In the genomic region with DNA sequence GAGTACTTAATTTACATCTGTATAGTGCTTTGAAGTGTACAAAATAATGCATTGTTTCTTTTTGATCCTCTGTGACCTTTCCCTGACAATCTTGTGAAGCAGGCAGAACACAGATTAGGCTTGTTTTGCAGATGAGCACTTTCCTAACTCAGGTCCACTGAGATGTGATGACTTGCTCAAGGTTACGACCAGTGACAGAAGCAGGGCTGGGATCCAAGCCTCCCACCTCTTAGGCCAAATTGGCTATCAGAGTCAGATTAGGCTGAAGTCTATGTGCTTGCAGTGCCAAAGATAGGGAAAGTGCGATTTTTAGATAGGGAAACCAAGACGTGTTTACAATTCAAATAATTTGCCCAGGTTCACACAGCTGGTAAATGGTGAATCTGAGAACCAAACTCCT, we compare ENCODE assay signal across 21 cellular contexts.
"Had no signal": no experiment of that assay in that cellular context is flagged by ENCODE, and none has a peak within 500 bp of the region (broad histone marks: within the 10 kb centered on the region; RNA-seq: fewer than 3 reads in every experiment).

No MANE protein-coding gene starts in this region.

- DNase-seq: Karpas-422, KG1, MG63, NCI-H1092, NCI-H1105 treated with DMSO at 0.1 percent for 48 hours, NCI-H1417 treated with DMSO at 0.1 percent for 48 hours, NCI-H146, NCI-H187, NCI-H2029, NCI-H2081 treated with DMSO at 0.1 percent for 48 hours, NCI-H2171 treated with DMSO at 0.1 percent for 48 hours, NCI-H345, NCI-H446 treated with DMSO at 0.1 percent for 48 hours, NCI-H510A treated with DMSO at 0.1 percent for 48 hours, NCI-H69, NCI-H774, SHP77 treated with DMSO at 0.1 percent for 48 hours, SJCRH30 had no signal

- H3K36me3 ChIP-seq: MG63, SJCRH30 had no signal

- H3K27ac ChIP-seq: RWPE1, SJCRH30 had no signal

- FAIRE-seq: RCC 7860 had no signal

- ATAC-seq: SK-N-SH treated with all-trans-retinoic acid at 6 μM for 48 hours had no signal

- H3K9me3 ChIP-seq: MG63, SJCRH30 had no signal

- H3K4me3 ChIP-seq: MG63, SJCRH30 had no signal

- H3K27me3 ChIP-seq: MG63, SJCRH30 had no signal
